ENCODE assay signal across 8 cellular contexts in the genomic region with DNA sequence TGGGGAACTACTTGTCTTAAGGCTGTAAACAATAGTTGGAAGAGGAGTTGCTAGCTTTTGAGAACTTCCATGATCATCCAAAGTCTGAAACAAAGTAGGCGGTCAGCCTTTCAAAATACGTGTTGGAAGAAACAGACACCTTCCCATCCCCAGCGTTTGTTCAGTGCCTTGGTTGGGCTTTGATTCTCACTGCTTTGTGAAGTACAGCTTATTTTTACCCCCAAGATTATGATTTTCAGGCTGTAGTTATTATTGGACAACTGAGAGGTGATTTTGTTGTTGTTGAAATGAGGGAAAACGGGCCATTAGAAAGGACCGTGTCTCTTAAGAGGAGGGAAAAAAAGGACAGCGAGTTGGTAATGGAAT. TPM values are rescaled to one million over a fixed set of nuclear protein-coding genes. Genes with fewer than 3 reads are reported as not detected.
DNase-seq lines count a peak whose midpoint lies in the region; ATAC-seq, FAIRE-seq and TF ChIP-seq lines count a peak whose summit lies in the region.

No MANE protein-coding gene starts in this region.

- TF ChIP-seq POLR2A in HepG2 (IDR thresholded peaks at IDR 0.05; ENCODE audit: insufficient read depth in 1 of 2, low read depth in 2 of 2, low read length in 2 of 2) = no peak

- H3K9ac ChIP-seq in HepG2 (ENCODE audit: insufficient read depth, low read depth, low read length) = peak overlapping the region; percentile 84

- TF ChIP-seq EP300 in HepG2 (IDR thresholded peaks at IDR 0.05; ENCODE audit: low read depth in 2 of 2, low read length in 2 of 2) = no peak
- TF ChIP-seq EP300 in HepG2 (CRISPR knock-in tag; IDR thresholded peaks at IDR 0.05; ENCODE audit: borderline replicate concordance) = no peak

- H3K36me3 ChIP-seq in HepG2 (replicated peaks in 1 of 2; ENCODE audit: control insufficient read depth in 1 of 2, insufficient read depth in 2 of 2, low read length in 2 of 2) (no peaks in the 10 kb centered on the region), tibial artery (no peaks in the 10 kb centered on the region)

- CTCF ChIA-PET in HepG2 (lab: Yijun Ruan, JAX; ENCODE audit: low intra/inter-chr PET ratio, low total read pairs) = no interaction called here

- peaks cover 13% of the 10 kb centered on the region for H3K27me3 Mint-ChIP-seq in activated T-cell treated with anti-CD3 and anti-CD28 coated beads, Interleukin-2, amount 50 U/mL, for 72 hours (ENCODE audit: low read depth)
- H3K27me3 Mint-ChIP-seq in activated naive CD8-positive, alpha-beta T cell treated with anti-CD3 and anti-CD28 coated beads for 36 hours = peaks cover 16% of the 10 kb centered on the region

- peak overlapping the region; percentile 54 for H2AFZ ChIP-seq in HepG2 (ENCODE audit: low read length)

- H3K27ac Mint-ChIP-seq in activated T-cell treated with anti-CD3 and anti-CD28 coated beads, Interleukin-2, amount 50 U/mL, for 72 hours = peak overlapping the region; percentile 87
- H3K27ac Mint-ChIP-seq in activated naive CD8-positive, alpha-beta T cell treated with anti-CD3 and anti-CD28 coated beads for 36 hours = peak overlapping the region; percentile 94

- TF ChIP-seq CTCF in HepG2 (CRISPR knock-in tag; IDR thresholded peaks at IDR 0.05) = no peak
- TF ChIP-seq CTCF in tibial artery (IDR thresholded peaks at IDR 0.05) = no peak
- no peak for TF ChIP-seq CTCF in omental fat pad (IDR thresholded peaks at IDR 0.05)

- no TSS peak for BruUV-seq in HepG2 (replicated peaks; lab: Mats Ljungman, UMichigan)

- H3K4me3 ChIP-seq in HepG2 (replicated peaks in 1 of 3; ENCODE audit: insufficient read depth in 1 of 3, low read depth in 2 of 3, low read length in 3 of 3) = peak overlapping the region; percentile 78 to 95 (median 82)
- peak overlapping the region; percentile 63 to 81 for H3K4me3 ChIP-seq in tibial artery

- H3K4me3 Mint-ChIP-seq in activated T-cell treated with anti-CD3 and anti-CD28 coated beads, Interleukin-2, amount 50 U/mL, for 72 hours = peak overlapping the region; percentile 97 to 98
- peak overlapping the region; percentile 94 for H3K4me3 Mint-ChIP-seq in activated naive CD8-positive, alpha-beta T cell treated with anti-CD3 and anti-CD28 coated beads for 36 hours

- POLR2A ChIA-PET in HepG2 (lab: Yijun Ruan, JAX) = no interaction called here

- H3K9me3 ChIP-seq in HepG2 (ENCODE audit: low read length) (no peaks in the 10 kb centered on the region), tibial artery (no peaks in the 10 kb centered on the region)

- TF ChIP-seq RAD21 in HepG2 (CRISPR knock-in tag; IDR thresholded peaks at IDR 0.05) = no peak

- FAIRE-seq in HepG2 (lab: Jason Lieb, UNC) = no peak

- H3K9me3 Mint-ChIP-seq in activated T-cell treated with anti-CD3 and anti-CD28 coated beads, Interleukin-2, amount 50 U/mL, for 72 hours = peaks cover 6 to 7% of the 10 kb centered on the region in 2 donors
- peaks cover 12% of the 10 kb centered on the region for H3K9me3 Mint-ChIP-seq in activated naive CD8-positive, alpha-beta T cell treated with anti-CD3 and anti-CD28 coated beads for 36 hours

- DNase-seq in activated T-cell treated with anti-CD3 and anti-CD28 coated beads, Interleukin-2, amount 50 U/mL, for 72 hours = no peak
- DNase-seq in activated T-cell treated with anti-CD3 and anti-CD28 coated beads, Interleukin-2, amount 50 U/mL, for 48 hours = no peak
- DNase-seq in activated naive CD8-positive, alpha-beta T cell treated with anti-CD3 and anti-CD28 coated beads for 36 hours = no peak
- DNase-seq in HepG2 (ENCODE audit: low spot score) = no peak
- no peak for DNase-seq in tibial artery
- DNase-seq in omental fat pad (ENCODE audit: low spot score) = no peak
- DNase-seq in DMS 273 treated with DMSO at 0.1 percent for 48 hours (lab: John Stamatoyannopoulos, UW) = no peak
- no peak for DNase-seq in HPDE6-E6E7 (ENCODE audit: extremely low spot score)

- peak overlapping the region; percentile 91 for H3K4me2 ChIP-seq in HepG2 (ENCODE audit: low read depth, low read length)

- H3K4me1 ChIP-seq in HepG2 (ENCODE audit: insufficient read depth, low read length) (peaks cover 29% of the 10 kb centered on the region), tibial artery (peaks cover 0 to 22% (median 5%) of the 10 kb centered on the region in 4 donors)

- peaks cover 38% of the 10 kb centered on the region for H3K4me1 Mint-ChIP-seq in activated T-cell treated with anti-CD3 and anti-CD28 coated beads, Interleukin-2, amount 50 U/mL, for 72 hours (ENCODE audit: low read depth)
- H3K4me1 Mint-ChIP-seq in activated naive CD8-positive, alpha-beta T cell treated with anti-CD3 and anti-CD28 coated beads for 36 hours = peaks cover 25% of the 10 kb centered on the region

- no peaks in the 10 kb centered on the region for H4K20me1 ChIP-seq in HepG2 (ENCODE audit: insufficient read depth, low read length)

- 30% methylated on average over 6 of the region's 6 CpGs for WGBS in HepG2 (ENCODE audit: low lambda C conversion rate)

- in situ Hi-C loops in HepG2 (cut with HindIII; ENCODE audit: extremely low pct_ligation_motif_present, low pct_unique_long_range_greater_than_20kb) = no loop called here

- intact Hi-C loops in HepG2 (cut with micrococcal nuclease; ENCODE audit: unreplicated experiment) = no loop called here
- intact Hi-C loops in tibial artery (cut with DNase I; ENCODE audit: low total_unique reads) = loop anchor here (10.0 kb wide), 1 partner anchor 196 kb away; no protein-coding TSS in a partner anchor

- peaks cover 7 to 12% of the 10 kb centered on the region in 2 donors for H3K36me3 Mint-ChIP-seq in activated T-cell treated with anti-CD3 and anti-CD28 coated beads, Interleukin-2, amount 50 U/mL, for 72 hours (ENCODE audit: insufficient read depth in 2 of 2)
- H3K36me3 Mint-ChIP-seq in activated naive CD8-positive, alpha-beta T cell treated with anti-CD3 and anti-CD28 coated beads for 36 hours = peaks cover 36% of the 10 kb centered on the region

- H3K27me3 ChIP-seq in HepG2 (ENCODE audit: control insufficient read depth in 1 of 2, insufficient read depth in 2 of 2, low read length in 2 of 2) (no peaks in the 10 kb centered on the region; a peak in 1 of 5 replicates), tibial artery (no peaks in the 10 kb centered on the region)

- H3K79me2 ChIP-seq in HepG2 (ENCODE audit: insufficient read depth, low read length) = peaks cover 16% of the 10 kb centered on the region

- ATAC-seq in activated T-cell treated with anti-CD3 and anti-CD28 coated beads, Interleukin-2, amount 50 U/mL, for 72 hours (replicated peaks in 1 of 2) = no peak
- ATAC-seq in HepG2 (no peak), omental fat pad (ENCODE audit: low FRiP score) (no peak)

- H3K27ac ChIP-seq in HepG2 (ENCODE audit: extremely low read length, insufficient read depth, low read length) = no peak overlapping the region
- H3K27ac ChIP-seq in tibial artery = peak overlapping the region; percentile 76 to 93

TF ChIP-seq in HepG2, 621 proteins besides CTCF, POLR2A, EP300 and RAD21:
- no peak for TF ChIP-seq BORCS8-MEF2B (CRISPR knock-in tag; IDR thresholded peaks at IDR 0.05)
- TF ChIP-seq ZNF205 (CRISPR knock-in tag; IDR thresholded peaks at IDR 0.05) = no peak
- no peak for TF ChIP-seq CBX2 (IDR thresholded peaks at IDR 0.05; ENCODE audit: low read depth, low read length)
- no peak for TF ChIP-seq CBX2 (CRISPR knock-in tag; IDR thresholded peaks at IDR 0.05; ENCODE audit: low read depth)
- no peak for TF ChIP-seq NONO (IDR thresholded peaks at IDR 0.05)
- 0 out of 2 replicates have a peak, but pooled peaks have one; percentile 6 for TF ChIP-seq NONO (CRISPR knock-in tag; conservative IDR thresholded peaks at IDR 0.05)
TF ChIP-seq in HepG2: peak in this region for 1.

RNA-seq across cellular contexts. Expression of a gene that starts 0.9 kb away (rescaled TPM):
- 10 to 100 TPM; 23.3 to 26.3 TPM for total RNA-seq in activated T-cell treated with anti-CD3 and anti-CD28 coated beads, Interleukin-2, amount 50 U/mL, for 72 hours
- total RNA-seq in activated naive CD8-positive, alpha-beta T cell treated with anti-CD3 and anti-CD28 coated beads for 36 hours = 10 to 100 TPM; 16.3 to 20.8 TPM
- 17.7 and 19.2 TPM in 2 replicates for total RNA-seq in HepG2 (2016; rRNA removed; fragmentation: Illumina TruSeq; extraction: Trizol)
- total RNA-seq in HepG2 (2016; cell fraction: cytosol; rRNA removed; fragmentation: Illumina TruSeq; extraction: Trizol; ENCODE audit: low read depth) = 9.5 and 10.8 TPM in 2 replicates
- total RNA-seq in HepG2 (2016; cell fraction: insoluble cytoplasmic fraction; rRNA removed; fragmentation: Illumina TruSeq; extraction: Trizol) = 15.2 and 18.0 TPM in 2 replicates
- total RNA-seq in HepG2 (2016; cell fraction: membrane; rRNA removed; fragmentation: Illumina TruSeq; extraction: Trizol) = 9.0 and 11.3 TPM in 2 replicates
- 50.5 and 53.3 TPM in 2 replicates for total RNA-seq in HepG2 (2016; cell fraction: nucleus; rRNA removed; fragmentation: Illumina TruSeq; extraction: Trizol)
- polyA plus RNA-seq in HepG2 (2011; rRNA removed) = 6.2 and 7.0 TPM in 2 replicates
- 1.6 TPM in 2 replicates for polyA plus RNA-seq in HepG2 (2011; cell fraction: cytosol; rRNA removed)
- polyA plus RNA-seq in HepG2 (2011; cell fraction: nucleus; rRNA removed) = 17.3 and 17.7 TPM in 2 replicates
- polyA plus RNA-seq in HepG2 (2012) = 4.2 and 6.5 TPM in 2 replicates
- 1.7 and 2.2 TPM in 2 replicates for polyA plus RNA-seq in HepG2 (2016; cell fraction: cytosol; fragmentation: Illumina TruSeq; extraction: Trizol; ENCODE audit: low read depth)
- polyA plus RNA-seq in HepG2 (2016; cell fraction: insoluble cytoplasmic fraction; fragmentation: Illumina TruSeq; extraction: Trizol; ENCODE audit: low read depth) = 12.4 and 12.5 TPM in 2 replicates
- polyA plus RNA-seq in HepG2 (2016; cell fraction: membrane; fragmentation: Illumina TruSeq; extraction: Trizol; ENCODE audit: low read depth) = 4.4 and 4.7 TPM in 2 replicates
- 29.8 and 34.0 TPM in 2 replicates for polyA plus RNA-seq in HepG2 (2016; cell fraction: nucleus; fragmentation: Illumina TruSeq; extraction: Trizol; ENCODE audit: insufficient read depth, low read depth)
- polyA minus RNA-seq in HepG2 (2011; rRNA and poly(A)+ RNA removed; ENCODE audit: low replicate concordance) = 9.6 and 15.5 TPM in 2 replicates
- polyA minus RNA-seq in HepG2 (2011; cell fraction: cytosol; rRNA and poly(A)+ RNA removed) = 4.1 and 4.7 TPM in 2 replicates
- polyA minus RNA-seq in HepG2 (2011; cell fraction: nucleus; rRNA and poly(A)+ RNA removed) = 67.5 and 76.2 TPM in 2 replicates
- total RNA-seq in omental fat pad = 10 to 100 TPM; 11.0 to 42.4 (median 20.0) TPM
